Comparison of ENCODE assay signal across 1 cellular context in the genomic region with DNA sequence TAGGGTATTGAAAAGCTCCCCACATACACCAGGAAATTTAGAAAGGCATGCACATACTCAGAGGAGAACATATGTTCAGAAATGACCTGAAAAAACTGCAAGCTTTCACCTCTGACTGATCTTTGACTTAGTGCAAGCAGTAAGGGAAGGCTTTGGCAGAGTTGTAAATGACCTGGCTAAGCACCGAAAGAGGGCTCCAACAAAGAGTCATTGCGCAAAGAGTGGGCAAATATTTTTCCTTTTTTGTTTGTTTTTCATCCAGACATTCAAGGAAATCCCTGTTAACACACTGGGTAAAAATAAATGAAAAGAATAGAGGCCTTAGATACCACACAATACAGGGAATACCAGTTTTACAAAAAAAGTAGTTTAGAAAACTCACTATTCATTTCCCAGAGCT.
TF ChIP-seq lines count a peak whose summit lies in the region.

No MANE protein-coding gene starts in this region.

TF ChIP-seq in HepG2, 621 proteins besides CTCF, POLR2A, EP300 and RAD21 (continued from another document and continues in another):
- TF ChIP-seq, protein P1, sequence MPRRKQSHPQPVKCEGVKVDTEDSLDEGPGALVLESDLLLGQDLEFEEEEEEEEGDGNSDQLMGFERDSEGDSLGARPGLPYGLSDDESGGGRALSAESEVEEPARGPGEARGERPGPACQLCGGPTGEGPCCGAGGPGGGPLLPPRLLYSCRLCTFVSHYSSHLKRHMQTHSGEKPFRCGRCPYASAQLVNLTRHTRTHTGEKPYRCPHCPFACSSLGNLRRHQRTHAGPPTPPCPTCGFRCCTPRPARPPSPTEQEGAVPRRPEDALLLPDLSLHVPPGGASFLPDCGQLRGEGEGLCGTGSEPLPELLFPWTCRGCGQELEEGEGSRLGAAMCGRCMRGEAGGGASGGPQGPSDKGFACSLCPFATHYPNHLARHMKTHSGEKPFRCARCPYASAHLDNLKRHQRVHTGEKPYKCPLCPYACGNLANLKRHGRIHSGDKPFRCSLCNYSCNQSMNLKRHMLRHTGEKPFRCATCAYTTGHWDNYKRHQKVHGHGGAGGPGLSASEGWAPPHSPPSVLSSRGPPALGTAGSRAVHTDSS (CRISPR knock-in tag; conservative IDR thresholded peaks at IDR 0.05), result no peak
- TF ChIP-seq, protein P2, sequence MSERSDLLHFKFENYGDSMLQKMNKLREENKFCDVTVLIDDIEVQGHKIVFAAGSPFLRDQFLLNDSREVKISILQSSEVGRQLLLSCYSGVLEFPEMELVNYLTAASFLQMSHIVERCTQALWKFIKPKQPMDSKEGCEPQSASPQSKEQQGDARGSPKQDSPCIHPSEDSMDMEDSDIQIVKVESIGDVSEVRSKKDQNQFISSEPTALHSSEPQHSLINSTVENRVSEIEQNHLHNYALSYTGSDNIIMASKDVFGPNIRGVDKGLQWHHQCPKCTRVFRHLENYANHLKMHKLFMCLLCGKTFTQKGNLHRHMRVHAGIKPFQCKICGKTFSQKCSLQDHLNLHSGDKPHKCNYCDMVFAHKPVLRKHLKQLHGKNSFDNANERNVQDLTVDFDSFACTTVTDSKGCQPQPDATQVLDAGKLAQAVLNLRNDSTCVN (CRISPR knock-in tag; IDR thresholded peaks at IDR 0.05; ENCODE audit: borderline replicate concordance), result no peak
- no peak for TF ChIP-seq ZNF10 (CRISPR knock-in tag; IDR thresholded peaks at IDR 0.05; ENCODE audit: borderline replicate concordance, low read depth)
- TF ChIP-seq CBX1 (IDR thresholded peaks at IDR 0.05; ENCODE audit: low read depth), result no peak
- TF ChIP-seq ZBTB38 (CRISPR knock-in tag; IDR thresholded peaks at IDR 0.05), result no peak
- TF ChIP-seq KLF16 (CRISPR knock-in tag; IDR thresholded peaks at IDR 0.05), result peak in 1 of 2 experiments; percentile 50; a peak in 1 of 4 replicates
- no peak for TF ChIP-seq SNAPC2 (CRISPR knock-in tag; IDR thresholded peaks at IDR 0.05)
- TF ChIP-seq ESRRA (CRISPR knock-in tag; IDR thresholded peaks at IDR 0.05; ENCODE audit: low read depth), result no peak
- TF ChIP-seq ZNF563 (CRISPR knock-in tag; IDR thresholded peaks at IDR 0.05), result no peak
- TF ChIP-seq THAP11 (CRISPR knock-in tag; IDR thresholded peaks at IDR 0.05), result peak; percentile 83
- TF ChIP-seq TMF1 (CRISPR knock-in tag; IDR thresholded peaks at IDR 0.05; ENCODE audit: low read depth), result no peak
- TF ChIP-seq ZMAT3 (CRISPR knock-in tag; conservative IDR thresholded peaks at IDR 0.05), result no peak
- no peak for TF ChIP-seq AGO2 (optimal IDR thresholded peaks at IDR 0.05; ENCODE audit: low read depth, low read length)
- no peak for TF ChIP-seq SMARCC2 (IDR thresholded peaks at IDR 0.05)
- TF ChIP-seq RFX5 (IDR thresholded peaks at IDR 0.05; ENCODE audit: low read depth, low read length), result no peak
- no peak for TF ChIP-seq ZNF713 (CRISPR knock-in tag; IDR thresholded peaks at IDR 0.05)
- no peak for TF ChIP-seq KLF6 (CRISPR knock-in tag; IDR thresholded peaks at IDR 0.05)
- TF ChIP-seq DMAP1 (CRISPR knock-in tag; IDR thresholded peaks at IDR 0.05), result no peak
- TF ChIP-seq, protein P3, sequence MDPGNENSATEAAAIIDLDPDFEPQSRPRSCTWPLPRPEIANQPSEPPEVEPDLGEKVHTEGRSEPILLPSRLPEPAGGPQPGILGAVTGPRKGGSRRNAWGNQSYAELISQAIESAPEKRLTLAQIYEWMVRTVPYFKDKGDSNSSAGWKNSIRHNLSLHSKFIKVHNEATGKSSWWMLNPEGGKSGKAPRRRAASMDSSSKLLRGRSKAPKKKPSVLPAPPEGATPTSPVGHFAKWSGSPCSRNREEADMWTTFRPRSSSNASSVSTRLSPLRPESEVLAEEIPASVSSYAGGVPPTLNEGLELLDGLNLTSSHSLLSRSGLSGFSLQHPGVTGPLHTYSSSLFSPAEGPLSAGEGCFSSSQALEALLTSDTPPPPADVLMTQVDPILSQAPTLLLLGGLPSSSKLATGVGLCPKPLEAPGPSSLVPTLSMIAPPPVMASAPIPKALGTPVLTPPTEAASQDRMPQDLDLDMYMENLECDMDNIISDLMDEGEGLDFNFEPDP (CRISPR knock-in tag; conservative IDR thresholded peaks at IDR 0.05), result no peak
- peak; percentile 58; the same call in 1 of the 2 replicates for TF ChIP-seq CREM (IDR thresholded peaks at IDR 0.05)
- TF ChIP-seq CREM (CRISPR knock-in tag; IDR thresholded peaks at IDR 0.05), result no peak
- TF ChIP-seq, protein P4, sequence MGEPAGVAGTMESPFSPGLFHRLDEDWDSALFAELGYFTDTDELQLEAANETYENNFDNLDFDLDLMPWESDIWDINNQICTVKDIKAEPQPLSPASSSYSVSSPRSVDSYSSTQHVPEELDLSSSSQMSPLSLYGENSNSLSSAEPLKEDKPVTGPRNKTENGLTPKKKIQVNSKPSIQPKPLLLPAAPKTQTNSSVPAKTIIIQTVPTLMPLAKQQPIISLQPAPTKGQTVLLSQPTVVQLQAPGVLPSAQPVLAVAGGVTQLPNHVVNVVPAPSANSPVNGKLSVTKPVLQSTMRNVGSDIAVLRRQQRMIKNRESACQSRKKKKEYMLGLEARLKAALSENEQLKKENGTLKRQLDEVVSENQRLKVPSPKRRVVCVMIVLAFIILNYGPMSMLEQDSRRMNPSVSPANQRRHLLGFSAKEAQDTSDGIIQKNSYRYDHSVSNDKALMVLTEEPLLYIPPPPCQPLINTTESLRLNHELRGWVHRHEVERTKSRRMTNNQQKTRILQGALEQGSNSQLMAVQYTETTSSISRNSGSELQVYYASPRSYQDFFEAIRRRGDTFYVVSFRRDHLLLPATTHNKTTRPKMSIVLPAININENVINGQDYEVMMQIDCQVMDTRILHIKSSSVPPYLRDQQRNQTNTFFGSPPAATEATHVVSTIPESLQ (CRISPR knock-in tag; conservative IDR thresholded peaks at IDR 0.05), result no peak
- no peak for TF ChIP-seq RBFOX2 (IDR thresholded peaks at IDR 0.05; ENCODE audit: low read depth, low read length)
- TF ChIP-seq ZNF556 (CRISPR knock-in tag; IDR thresholded peaks at IDR 0.05; ENCODE audit: borderline replicate concordance), result no peak
- no peak for TF ChIP-seq ZNF432 (CRISPR knock-in tag; IDR thresholded peaks at IDR 0.05; ENCODE audit: borderline replicate concordance)
- no peak for TF ChIP-seq ATRX (CRISPR knock-in tag; IDR thresholded peaks at IDR 0.05; ENCODE audit: borderline replicate concordance)
- TF ChIP-seq, protein P5, sequence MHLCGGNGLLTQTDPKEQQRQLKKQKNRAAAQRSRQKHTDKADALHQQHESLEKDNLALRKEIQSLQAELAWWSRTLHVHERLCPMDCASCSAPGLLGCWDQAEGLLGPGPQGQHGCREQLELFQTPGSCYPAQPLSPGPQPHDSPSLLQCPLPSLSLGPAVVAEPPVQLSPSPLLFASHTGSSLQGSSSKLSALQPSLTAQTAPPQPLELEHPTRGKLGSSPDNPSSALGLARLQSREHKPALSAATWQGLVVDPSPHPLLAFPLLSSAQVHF (CRISPR knock-in tag; IDR thresholded peaks at IDR 0.05), result no peak
- TF ChIP-seq ZNF816 (CRISPR knock-in tag; IDR thresholded peaks at IDR 0.05; ENCODE audit: borderline replicate concordance), result no peak
- TF ChIP-seq, protein P6, sequence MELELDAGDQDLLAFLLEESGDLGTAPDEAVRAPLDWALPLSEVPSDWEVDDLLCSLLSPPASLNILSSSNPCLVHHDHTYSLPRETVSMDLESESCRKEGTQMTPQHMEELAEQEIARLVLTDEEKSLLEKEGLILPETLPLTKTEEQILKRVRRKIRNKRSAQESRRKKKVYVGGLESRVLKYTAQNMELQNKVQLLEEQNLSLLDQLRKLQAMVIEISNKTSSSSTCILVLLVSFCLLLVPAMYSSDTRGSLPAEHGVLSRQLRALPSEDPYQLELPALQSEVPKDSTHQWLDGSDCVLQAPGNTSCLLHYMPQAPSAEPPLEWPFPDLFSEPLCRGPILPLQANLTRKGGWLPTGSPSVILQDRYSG (CRISPR knock-in tag; IDR thresholded peaks at IDR 0.05), result no peak
- no peak for TF ChIP-seq ZNF547 (CRISPR knock-in tag; IDR thresholded peaks at IDR 0.05)
- no peak for TF ChIP-seq FOXC1 (CRISPR knock-in tag; IDR thresholded peaks at IDR 0.05; ENCODE audit: borderline replicate concordance)
- TF ChIP-seq ZNF354B (CRISPR knock-in tag; IDR thresholded peaks at IDR 0.05), result no peak
- TF ChIP-seq ZNF678 (CRISPR knock-in tag; IDR thresholded peaks at IDR 0.05), result no peak
- TF ChIP-seq PCBP1 (IDR thresholded peaks at IDR 0.05; ENCODE audit: borderline replicate concordance, low read depth, low read length), result no peak
- TF ChIP-seq HMG20A (CRISPR knock-in tag; IDR thresholded peaks at IDR 0.05; ENCODE audit: borderline replicate concordance), result peak; percentile 47; the same call in 1 of the 2 replicates
- TF ChIP-seq, protein P7, sequence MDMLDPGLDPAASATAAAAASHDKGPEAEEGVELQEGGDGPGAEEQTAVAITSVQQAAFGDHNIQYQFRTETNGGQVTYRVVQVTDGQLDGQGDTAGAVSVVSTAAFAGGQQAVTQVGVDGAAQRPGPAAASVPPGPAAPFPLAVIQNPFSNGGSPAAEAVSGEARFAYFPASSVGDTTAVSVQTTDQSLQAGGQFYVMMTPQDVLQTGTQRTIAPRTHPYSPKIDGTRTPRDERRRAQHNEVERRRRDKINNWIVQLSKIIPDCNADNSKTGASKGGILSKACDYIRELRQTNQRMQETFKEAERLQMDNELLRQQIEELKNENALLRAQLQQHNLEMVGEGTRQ (IDR thresholded peaks at IDR 0.05; ENCODE audit: low read depth, low read length), result no peak
- TF ChIP-seq, protein P7 (CRISPR knock-in tag; IDR thresholded peaks at IDR 0.05; ENCODE audit: borderline replicate concordance), result no peak
- no peak for TF ChIP-seq RFXANK (CRISPR knock-in tag; IDR thresholded peaks at IDR 0.05)
- TF ChIP-seq ZNF619 (CRISPR knock-in tag; IDR thresholded peaks at IDR 0.05), result no peak
- 0 out of 2 replicates have a peak, but pooled peaks have one; percentile 13 for TF ChIP-seq TCF7 (IDR thresholded peaks at IDR 0.05; ENCODE audit: low read depth)
- 0 out of 2 replicates have a peak, but pooled peaks have one; percentile 46 for TF ChIP-seq NFKBIZ (CRISPR knock-in tag; IDR thresholded peaks at IDR 0.05)
- TF ChIP-seq ZNF143 (CRISPR knock-in tag; IDR thresholded peaks at IDR 0.05), result no peak
- no peak for TF ChIP-seq STAT5B (CRISPR knock-in tag; IDR thresholded peaks at IDR 0.05)
- TF ChIP-seq HOXA5 (CRISPR knock-in tag; IDR thresholded peaks at IDR 0.05), result no peak
- TF ChIP-seq ZNF430 (CRISPR knock-in tag; IDR thresholded peaks at IDR 0.05), result no peak
- peak; percentile 26; the same call in 1 of the 2 replicates for TF ChIP-seq ZNF264 (CRISPR knock-in tag; IDR thresholded peaks at IDR 0.05)
- peak; percentile 34; the same call in 1 of the 2 replicates for TF ChIP-seq MXD4 (CRISPR knock-in tag; IDR thresholded peaks at IDR 0.05)
- TF ChIP-seq, protein P8, sequence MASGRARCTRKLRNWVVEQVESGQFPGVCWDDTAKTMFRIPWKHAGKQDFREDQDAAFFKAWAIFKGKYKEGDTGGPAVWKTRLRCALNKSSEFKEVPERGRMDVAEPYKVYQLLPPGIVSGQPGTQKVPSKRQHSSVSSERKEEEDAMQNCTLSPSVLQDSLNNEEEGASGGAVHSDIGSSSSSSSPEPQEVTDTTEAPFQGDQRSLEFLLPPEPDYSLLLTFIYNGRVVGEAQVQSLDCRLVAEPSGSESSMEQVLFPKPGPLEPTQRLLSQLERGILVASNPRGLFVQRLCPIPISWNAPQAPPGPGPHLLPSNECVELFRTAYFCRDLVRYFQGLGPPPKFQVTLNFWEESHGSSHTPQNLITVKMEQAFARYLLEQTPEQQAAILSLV (CRISPR knock-in tag; IDR thresholded peaks at IDR 0.05; ENCODE audit: borderline replicate concordance), result no peak
- no peak for TF ChIP-seq ZFAT (CRISPR knock-in tag; conservative IDR thresholded peaks at IDR 0.05)
- TF ChIP-seq AKAP8 (CRISPR knock-in tag; IDR thresholded peaks at IDR 0.05), result no peak
- TF ChIP-seq, protein P9, sequence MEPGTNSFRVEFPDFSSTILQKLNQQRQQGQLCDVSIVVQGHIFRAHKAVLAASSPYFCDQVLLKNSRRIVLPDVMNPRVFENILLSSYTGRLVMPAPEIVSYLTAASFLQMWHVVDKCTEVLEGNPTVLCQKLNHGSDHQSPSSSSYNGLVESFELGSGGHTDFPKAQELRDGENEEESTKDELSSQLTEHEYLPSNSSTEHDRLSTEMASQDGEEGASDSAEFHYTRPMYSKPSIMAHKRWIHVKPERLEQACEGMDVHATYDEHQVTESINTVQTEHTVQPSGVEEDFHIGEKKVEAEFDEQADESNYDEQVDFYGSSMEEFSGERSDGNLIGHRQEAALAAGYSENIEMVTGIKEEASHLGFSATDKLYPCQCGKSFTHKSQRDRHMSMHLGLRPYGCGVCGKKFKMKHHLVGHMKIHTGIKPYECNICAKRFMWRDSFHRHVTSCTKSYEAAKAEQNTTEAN (CRISPR knock-in tag; conservative IDR thresholded peaks at IDR 0.05), result no peak
- no peak for TF ChIP-seq GABPA (IDR thresholded peaks at IDR 0.05; ENCODE audit: low read depth, low read length)
- peak; percentile 43; the same call in 1 of the 2 replicates for TF ChIP-seq GABPA (CRISPR knock-in tag; IDR thresholded peaks at IDR 0.05; ENCODE audit: low read depth)
- no peak for TF ChIP-seq RFXAP (CRISPR knock-in tag; IDR thresholded peaks at IDR 0.05; ENCODE audit: borderline replicate concordance)
- peak; percentile 72; the same call in 1 of the 2 replicates for TF ChIP-seq ZNF644 (CRISPR knock-in tag; IDR thresholded peaks at IDR 0.05; ENCODE audit: low read depth)
- TF ChIP-seq GPN1 (CRISPR knock-in tag; IDR thresholded peaks at IDR 0.05; ENCODE audit: borderline replicate concordance), result no peak
- TF ChIP-seq, protein P10, sequence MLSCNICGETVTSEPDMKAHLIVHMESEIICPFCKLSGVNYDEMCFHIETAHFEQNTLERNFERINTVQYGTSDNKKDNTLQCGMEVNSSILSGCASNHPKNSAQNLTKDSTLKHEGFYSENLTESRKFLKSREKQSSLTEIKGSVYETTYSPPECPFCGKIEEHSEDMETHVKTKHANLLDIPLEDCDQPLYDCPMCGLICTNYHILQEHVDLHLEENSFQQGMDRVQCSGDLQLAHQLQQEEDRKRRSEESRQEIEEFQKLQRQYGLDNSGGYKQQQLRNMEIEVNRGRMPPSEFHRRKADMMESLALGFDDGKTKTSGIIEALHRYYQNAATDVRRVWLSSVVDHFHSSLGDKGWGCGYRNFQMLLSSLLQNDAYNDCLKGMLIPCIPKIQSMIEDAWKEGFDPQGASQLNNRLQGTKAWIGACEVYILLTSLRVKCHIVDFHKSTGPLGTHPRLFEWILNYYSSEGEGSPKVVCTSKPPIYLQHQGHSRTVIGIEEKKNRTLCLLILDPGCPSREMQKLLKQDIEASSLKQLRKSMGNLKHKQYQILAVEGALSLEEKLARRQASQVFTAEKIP (CRISPR knock-in tag; IDR thresholded peaks at IDR 0.05; ENCODE audit: borderline replicate concordance), result no peak
- TF ChIP-seq, protein P11, sequence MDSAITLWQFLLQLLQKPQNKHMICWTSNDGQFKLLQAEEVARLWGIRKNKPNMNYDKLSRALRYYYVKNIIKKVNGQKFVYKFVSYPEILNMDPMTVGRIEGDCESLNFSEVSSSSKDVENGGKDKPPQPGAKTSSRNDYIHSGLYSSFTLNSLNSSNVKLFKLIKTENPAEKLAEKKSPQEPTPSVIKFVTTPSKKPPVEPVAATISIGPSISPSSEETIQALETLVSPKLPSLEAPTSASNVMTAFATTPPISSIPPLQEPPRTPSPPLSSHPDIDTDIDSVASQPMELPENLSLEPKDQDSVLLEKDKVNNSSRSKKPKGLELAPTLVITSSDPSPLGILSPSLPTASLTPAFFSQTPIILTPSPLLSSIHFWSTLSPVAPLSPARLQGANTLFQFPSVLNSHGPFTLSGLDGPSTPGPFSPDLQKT (CRISPR knock-in tag; IDR thresholded peaks at IDR 0.05; ENCODE audit: borderline replicate concordance), result no peak
